Comparison of ENCODE assay signal across 2 cellular contexts in the genomic region with DNA sequence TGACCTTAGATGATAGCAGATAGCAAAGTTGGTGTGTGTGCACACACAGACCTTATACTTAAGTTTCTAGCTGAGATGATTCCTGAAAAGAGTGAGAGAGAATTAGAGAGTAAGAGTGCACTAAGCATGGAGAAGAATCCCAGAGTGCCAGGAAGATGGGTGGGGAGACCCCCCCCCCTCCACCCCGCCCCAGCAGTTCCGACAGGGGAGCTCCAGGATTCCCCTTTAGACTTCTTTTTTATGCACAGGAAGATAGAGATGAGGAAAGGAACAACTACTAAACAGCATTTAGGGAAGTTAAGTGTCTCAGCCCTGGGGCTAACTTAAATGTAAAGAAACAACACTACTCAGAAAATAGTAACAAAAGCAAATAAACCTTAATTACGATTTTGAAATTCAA.
TF ChIP-seq lines count a peak whose summit lies in the region.

No MANE protein-coding gene starts in this region.

TF ChIP-seq in WTC11, 78 proteins besides CTCF, POLR2A, EP300 and RAD21 (continued from another document and continues in another):
- TF ChIP-seq, protein P1, sequence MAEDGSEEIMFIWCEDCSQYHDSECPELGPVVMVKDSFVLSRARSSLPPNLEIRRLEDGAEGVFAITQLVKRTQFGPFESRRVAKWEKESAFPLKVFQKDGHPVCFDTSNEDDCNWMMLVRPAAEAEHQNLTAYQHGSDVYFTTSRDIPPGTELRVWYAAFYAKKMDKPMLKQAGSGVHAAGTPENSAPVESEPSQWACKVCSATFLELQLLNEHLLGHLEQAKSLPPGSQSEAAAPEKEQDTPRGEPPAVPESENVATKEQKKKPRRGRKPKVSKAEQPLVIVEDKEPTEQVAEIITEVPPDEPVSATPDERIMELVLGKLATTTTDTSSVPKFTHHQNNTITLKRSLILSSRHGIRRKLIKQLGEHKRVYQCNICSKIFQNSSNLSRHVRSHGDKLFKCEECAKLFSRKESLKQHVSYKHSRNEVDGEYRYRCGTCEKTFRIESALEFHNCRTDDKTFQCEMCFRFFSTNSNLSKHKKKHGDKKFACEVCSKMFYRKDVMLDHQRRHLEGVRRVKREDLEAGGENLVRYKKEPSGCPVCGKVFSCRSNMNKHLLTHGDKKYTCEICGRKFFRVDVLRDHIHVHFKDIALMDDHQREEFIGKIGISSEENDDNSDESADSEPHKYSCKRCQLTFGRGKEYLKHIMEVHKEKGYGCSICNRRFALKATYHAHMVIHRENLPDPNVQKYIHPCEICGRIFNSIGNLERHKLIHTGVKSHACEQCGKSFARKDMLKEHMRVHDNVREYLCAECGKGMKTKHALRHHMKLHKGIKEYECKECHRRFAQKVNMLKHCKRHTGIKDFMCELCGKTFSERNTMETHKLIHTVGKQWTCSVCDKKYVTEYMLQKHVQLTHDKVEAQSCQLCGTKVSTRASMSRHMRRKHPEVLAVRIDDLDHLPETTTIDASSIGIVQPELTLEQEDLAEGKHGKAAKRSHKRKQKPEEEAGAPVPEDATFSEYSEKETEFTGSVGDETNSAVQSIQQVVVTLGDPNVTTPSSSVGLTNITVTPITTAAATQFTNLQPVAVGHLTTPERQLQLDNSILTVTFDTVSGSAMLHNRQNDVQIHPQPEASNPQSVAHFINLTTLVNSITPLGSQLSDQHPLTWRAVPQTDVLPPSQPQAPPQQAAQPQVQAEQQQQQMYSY (CRISPR knock-in tag; IDR thresholded peaks at IDR 0.05), result no peak
- TF ChIP-seq, protein P2, sequence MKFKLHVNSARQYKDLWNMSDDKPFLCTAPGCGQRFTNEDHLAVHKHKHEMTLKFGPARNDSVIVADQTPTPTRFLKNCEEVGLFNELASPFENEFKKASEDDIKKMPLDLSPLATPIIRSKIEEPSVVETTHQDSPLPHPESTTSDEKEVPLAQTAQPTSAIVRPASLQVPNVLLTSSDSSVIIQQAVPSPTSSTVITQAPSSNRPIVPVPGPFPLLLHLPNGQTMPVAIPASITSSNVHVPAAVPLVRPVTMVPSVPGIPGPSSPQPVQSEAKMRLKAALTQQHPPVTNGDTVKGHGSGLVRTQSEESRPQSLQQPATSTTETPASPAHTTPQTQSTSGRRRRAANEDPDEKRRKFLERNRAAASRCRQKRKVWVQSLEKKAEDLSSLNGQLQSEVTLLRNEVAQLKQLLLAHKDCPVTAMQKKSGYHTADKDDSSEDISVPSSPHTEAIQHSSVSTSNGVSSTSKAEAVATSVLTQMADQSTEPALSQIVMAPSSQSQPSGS (CRISPR knock-in tag; IDR thresholded peaks at IDR 0.05; ENCODE audit: borderline replicate concordance, low read depth), result no peak
- TF ChIP-seq NR3C1 (CRISPR knock-in tag; conservative IDR thresholded peaks at IDR 0.05; ENCODE audit: low read depth) (no peak), ZNF396 (CRISPR knock-in tag; IDR thresholded peaks at IDR 0.05; ENCODE audit: borderline replicate concordance) (no peak), GTF2I (CRISPR knock-in tag; conservative IDR thresholded peaks at IDR 0.05) (no peak), MYBL2 (CRISPR knock-in tag; IDR thresholded peaks at IDR 0.05) (no peak)
- TF ChIP-seq, protein P3, sequence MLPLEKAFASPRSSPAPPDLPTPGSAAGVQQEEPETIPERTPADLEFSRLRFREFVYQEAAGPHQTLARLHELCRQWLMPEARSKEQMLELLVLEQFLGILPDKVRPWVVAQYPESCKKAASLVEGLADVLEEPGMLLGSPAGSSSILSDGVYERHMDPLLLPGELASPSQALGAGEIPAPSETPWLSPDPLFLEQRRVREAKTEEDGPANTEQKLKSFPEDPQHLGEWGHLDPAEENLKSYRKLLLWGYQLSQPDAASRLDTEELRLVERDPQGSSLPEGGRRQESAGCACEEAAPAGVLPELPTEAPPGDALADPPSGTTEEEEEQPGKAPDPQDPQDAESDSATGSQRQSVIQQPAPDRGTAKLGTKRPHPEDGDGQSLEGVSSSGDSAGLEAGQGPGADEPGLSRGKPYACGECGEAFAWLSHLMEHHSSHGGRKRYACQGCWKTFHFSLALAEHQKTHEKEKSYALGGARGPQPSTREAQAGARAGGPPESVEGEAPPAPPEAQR (CRISPR knock-in tag; IDR thresholded peaks at IDR 0.05), result no peak
- TF ChIP-seq, protein P4, sequence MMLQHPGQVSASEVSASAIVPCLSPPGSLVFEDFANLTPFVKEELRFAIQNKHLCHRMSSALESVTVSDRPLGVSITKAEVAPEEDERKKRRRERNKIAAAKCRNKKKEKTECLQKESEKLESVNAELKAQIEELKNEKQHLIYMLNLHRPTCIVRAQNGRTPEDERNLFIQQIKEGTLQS (CRISPR knock-in tag; conservative IDR thresholded peaks at IDR 0.05), result no peak
- TF ChIP-seq, protein P5, sequence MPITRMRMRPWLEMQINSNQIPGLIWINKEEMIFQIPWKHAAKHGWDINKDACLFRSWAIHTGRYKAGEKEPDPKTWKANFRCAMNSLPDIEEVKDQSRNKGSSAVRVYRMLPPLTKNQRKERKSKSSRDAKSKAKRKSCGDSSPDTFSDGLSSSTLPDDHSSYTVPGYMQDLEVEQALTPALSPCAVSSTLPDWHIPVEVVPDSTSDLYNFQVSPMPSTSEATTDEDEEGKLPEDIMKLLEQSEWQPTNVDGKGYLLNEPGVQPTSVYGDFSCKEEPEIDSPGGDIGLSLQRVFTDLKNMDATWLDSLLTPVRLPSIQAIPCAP (CRISPR knock-in tag; IDR thresholded peaks at IDR 0.05), result no peak
- TF ChIP-seq, protein P6, sequence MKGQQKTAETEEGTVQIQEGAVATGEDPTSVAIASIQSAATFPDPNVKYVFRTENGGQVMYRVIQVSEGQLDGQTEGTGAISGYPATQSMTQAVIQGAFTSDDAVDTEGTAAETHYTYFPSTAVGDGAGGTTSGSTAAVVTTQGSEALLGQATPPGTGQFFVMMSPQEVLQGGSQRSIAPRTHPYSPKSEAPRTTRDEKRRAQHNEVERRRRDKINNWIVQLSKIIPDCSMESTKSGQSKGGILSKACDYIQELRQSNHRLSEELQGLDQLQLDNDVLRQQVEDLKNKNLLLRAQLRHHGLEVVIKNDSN (CRISPR knock-in tag; IDR thresholded peaks at IDR 0.05), result no peak
- TF ChIP-seq, protein P7, sequence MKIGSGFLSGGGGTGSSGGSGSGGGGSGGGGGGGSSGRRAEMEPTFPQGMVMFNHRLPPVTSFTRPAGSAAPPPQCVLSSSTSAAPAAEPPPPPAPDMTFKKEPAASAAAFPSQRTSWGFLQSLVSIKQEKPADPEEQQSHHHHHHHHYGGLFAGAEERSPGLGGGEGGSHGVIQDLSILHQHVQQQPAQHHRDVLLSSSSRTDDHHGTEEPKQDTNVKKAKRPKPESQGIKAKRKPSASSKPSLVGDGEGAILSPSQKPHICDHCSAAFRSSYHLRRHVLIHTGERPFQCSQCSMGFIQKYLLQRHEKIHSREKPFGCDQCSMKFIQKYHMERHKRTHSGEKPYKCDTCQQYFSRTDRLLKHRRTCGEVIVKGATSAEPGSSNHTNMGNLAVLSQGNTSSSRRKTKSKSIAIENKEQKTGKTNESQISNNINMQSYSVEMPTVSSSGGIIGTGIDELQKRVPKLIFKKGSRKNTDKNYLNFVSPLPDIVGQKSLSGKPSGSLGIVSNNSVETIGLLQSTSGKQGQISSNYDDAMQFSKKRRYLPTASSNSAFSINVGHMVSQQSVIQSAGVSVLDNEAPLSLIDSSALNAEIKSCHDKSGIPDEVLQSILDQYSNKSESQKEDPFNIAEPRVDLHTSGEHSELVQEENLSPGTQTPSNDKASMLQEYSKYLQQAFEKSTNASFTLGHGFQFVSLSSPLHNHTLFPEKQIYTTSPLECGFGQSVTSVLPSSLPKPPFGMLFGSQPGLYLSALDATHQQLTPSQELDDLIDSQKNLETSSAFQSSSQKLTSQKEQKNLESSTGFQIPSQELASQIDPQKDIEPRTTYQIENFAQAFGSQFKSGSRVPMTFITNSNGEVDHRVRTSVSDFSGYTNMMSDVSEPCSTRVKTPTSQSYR (CRISPR knock-in tag; IDR thresholded peaks at IDR 0.05), result no peak

TF ChIP-seq in GM23338, 12 proteins besides CTCF, POLR2A, EP300 and RAD21 (continued from another document):
- TF ChIP-seq, protein P8, sequence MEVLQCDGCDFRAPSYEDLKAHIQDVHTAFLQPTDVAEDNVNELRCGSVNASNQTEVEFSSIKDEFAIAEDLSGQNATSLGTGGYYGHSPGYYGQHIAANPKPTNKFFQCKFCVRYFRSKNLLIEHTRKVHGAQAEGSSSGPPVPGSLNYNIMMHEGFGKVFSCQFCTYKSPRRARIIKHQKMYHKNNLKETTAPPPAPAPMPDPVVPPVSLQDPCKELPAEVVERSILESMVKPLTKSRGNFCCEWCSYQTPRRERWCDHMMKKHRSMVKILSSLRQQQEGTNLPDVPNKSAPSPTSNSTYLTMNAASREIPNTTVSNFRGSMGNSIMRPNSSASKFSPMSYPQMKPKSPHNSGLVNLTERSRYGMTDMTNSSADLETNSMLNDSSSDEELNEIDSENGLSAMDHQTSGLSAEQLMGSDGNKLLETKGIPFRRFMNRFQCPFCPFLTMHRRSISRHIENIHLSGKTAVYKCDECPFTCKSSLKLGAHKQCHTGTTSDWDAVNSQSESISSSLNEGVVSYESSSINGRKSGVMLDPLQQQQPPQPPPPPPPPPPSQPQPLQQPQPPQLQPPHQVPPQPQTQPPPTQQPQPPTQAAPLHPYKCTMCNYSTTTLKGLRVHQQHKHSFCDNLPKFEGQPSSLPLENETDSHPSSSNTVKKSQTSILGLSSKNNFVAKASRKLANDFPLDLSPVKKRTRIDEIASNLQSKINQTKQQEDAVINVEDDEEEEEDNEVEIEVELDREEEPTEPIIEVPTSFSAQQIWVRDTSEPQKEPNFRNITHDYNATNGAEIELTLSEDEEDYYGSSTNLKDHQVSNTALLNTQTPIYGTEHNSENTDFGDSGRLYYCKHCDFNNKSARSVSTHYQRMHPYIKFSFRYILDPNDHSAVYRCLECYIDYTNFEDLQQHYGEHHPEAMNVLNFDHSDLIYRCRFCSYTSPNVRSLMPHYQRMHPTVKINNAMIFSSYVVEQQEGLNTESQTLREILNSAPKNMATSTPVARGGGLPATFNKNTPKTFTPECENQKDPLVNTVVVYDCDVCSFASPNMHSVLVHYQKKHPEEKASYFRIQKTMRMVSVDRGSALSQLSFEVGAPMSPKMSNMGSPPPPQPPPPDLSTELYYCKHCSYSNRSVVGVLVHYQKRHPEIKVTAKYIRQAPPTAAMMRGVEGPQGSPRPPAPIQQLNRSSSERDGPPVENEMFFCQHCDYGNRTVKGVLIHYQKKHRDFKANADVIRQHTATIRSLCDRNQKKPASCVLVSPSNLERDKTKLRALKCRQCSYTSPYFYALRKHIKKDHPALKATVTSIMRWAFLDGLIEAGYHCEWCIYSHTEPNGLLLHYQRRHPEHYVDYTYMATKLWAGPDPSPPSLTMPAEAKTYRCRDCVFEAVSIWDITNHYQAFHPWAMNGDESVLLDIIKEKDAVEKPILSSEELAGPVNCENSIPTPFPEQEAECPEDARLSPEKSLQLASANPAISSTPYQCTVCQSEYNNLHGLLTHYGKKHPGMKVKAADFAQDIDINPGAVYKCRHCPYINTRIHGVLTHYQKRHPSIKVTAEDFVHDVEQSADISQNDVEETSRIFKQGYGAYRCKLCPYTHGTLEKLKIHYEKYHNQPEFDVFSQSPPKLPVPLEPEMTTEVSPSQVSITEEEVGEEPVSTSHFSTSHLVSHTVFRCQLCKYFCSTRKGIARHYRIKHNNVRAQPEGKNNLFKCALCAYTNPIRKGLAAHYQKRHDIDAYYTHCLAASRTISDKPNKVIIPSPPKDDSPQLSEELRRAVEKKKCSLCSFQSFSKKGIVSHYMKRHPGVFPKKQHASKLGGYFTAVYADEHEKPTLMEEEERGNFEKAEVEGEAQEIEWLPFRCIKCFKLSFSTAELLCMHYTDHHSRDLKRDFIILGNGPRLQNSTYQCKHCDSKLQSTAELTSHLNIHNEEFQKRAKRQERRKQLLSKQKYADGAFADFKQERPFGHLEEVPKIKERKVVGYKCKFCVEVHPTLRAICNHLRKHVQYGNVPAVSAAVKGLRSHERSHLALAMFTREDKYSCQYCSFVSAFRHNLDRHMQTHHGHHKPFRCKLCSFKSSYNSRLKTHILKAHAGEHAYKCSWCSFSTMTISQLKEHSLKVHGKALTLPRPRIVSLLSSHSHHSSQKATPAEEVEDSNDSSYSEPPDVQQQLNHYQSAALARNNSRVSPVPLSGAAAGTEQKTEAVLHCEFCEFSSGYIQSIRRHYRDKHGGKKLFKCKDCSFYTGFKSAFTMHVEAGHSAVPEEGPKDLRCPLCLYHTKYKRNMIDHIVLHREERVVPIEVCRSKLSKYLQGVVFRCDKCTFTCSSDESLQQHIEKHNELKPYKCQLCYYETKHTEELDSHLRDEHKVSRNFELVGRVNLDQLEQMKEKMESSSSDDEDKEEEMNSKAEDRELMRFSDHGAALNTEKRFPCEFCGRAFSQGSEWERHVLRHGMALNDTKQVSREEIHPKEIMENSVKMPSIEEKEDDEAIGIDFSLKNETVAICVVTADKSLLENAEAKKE (CRISPR knock-in tag; IDR thresholded peaks at IDR 0.05), result no peak
- TF ChIP-seq ZNF331 (CRISPR knock-in tag; IDR thresholded peaks at IDR 0.05; ENCODE audit: low read depth), result no peak
- TF ChIP-seq, protein P9, sequence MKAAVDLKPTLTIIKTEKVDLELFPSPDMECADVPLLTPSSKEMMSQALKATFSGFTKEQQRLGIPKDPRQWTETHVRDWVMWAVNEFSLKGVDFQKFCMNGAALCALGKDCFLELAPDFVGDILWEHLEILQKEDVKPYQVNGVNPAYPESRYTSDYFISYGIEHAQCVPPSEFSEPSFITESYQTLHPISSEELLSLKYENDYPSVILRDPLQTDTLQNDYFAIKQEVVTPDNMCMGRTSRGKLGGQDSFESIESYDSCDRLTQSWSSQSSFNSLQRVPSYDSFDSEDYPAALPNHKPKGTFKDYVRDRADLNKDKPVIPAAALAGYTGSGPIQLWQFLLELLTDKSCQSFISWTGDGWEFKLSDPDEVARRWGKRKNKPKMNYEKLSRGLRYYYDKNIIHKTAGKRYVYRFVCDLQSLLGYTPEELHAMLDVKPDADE (IDR thresholded peaks at IDR 0.05), result no peak
- TF ChIP-seq, protein P10, sequence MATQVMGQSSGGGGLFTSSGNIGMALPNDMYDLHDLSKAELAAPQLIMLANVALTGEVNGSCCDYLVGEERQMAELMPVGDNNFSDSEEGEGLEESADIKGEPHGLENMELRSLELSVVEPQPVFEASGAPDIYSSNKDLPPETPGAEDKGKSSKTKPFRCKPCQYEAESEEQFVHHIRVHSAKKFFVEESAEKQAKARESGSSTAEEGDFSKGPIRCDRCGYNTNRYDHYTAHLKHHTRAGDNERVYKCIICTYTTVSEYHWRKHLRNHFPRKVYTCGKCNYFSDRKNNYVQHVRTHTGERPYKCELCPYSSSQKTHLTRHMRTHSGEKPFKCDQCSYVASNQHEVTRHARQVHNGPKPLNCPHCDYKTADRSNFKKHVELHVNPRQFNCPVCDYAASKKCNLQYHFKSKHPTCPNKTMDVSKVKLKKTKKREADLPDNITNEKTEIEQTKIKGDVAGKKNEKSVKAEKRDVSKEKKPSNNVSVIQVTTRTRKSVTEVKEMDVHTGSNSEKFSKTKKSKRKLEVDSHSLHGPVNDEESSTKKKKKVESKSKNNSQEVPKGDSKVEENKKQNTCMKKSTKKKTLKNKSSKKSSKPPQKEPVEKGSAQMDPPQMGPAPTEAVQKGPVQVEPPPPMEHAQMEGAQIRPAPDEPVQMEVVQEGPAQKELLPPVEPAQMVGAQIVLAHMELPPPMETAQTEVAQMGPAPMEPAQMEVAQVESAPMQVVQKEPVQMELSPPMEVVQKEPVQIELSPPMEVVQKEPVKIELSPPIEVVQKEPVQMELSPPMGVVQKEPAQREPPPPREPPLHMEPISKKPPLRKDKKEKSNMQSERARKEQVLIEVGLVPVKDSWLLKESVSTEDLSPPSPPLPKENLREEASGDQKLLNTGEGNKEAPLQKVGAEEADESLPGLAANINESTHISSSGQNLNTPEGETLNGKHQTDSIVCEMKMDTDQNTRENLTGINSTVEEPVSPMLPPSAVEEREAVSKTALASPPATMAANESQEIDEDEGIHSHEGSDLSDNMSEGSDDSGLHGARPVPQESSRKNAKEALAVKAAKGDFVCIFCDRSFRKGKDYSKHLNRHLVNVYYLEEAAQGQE (IDR thresholded peaks at IDR 0.05; ENCODE audit: unreplicated experiment), result no peak
- no peak for TF ChIP-seq ZNF114 (CRISPR knock-in tag; IDR thresholded peaks at IDR 0.05)
- TF ChIP-seq JUNB (IDR thresholded peaks at IDR 0.05; ENCODE audit: unreplicated experiment), result no peak
- no peak for TF ChIP-seq EZH2phosphoT487 (IDR thresholded peaks at IDR 0.05; ENCODE audit: unreplicated experiment)
